Comparison of ENCODE assay signal across 14 cellular contexts in genomic region chr2:45067859-45068642, GRCh38. TPM values are rescaled to one million over a fixed set of nuclear protein-coding genes. Genes with fewer than 3 reads are reported as not detected.
DNase-seq lines count a peak whose midpoint lies in the region; ATAC-seq and TF ChIP-seq lines count a peak whose summit lies in the region.
"Had no signal": no experiment of that assay in that cellular context is flagged by ENCODE, and none has a peak within 500 bp of the region (broad histone marks: within the 10 kb centered on the region; RNA-seq: fewer than 3 reads in every experiment).

No MANE protein-coding gene starts in this region.

- peak; percentile 23 for TF ChIP-seq CTCF in BE2C (IDR thresholded peaks at IDR 0.05; ENCODE audit: low read depth, low read length)
- TF ChIP-seq CTCF in endodermal cell (conservative IDR thresholded peaks at IDR 0.05) = peak; percentile 59

- no peaks in the 10 kb centered on the region for H3K4me1 ChIP-seq in BE2C
- H3K4me1 ChIP-seq in endodermal cell (ENCODE audit: control insufficient read depth, insufficient read depth, low read length) = peaks cover 9% of the 10 kb centered on the region
- H3K4me1 ChIP-seq: spleen had no signal

- peaks cover 28% of the 10 kb centered on the region for H3K27me3 Mint-ChIP-seq in endodermal cell (ENCODE audit: insufficient read depth)

- ATAC-seq in GM18858 (IDR thresholded peaks at IDR 0.05; ENCODE audit: unreplicated experiment) = no peak
- no peak for ATAC-seq in HG03280 (IDR thresholded peaks at IDR 0.05; ENCODE audit: unreplicated experiment)
- ATAC-seq: CD8-positive, alpha-beta T cell had no signal

- no peaks in the 10 kb centered on the region for H3K36me3 ChIP-seq in BE2C
- H3K36me3 ChIP-seq in endodermal cell (ENCODE audit: control insufficient read depth, insufficient read depth, low read length) = no peaks in the 10 kb centered on the region
- H3K36me3 ChIP-seq: spleen had no signal

- WGBS in endodermal cell (ENCODE audit: insufficient coverage in 1 of 2, insufficient read length in 1 of 2), 2 experiments = 78 to 79% methylated on average over 7 of the region's 7 CpGs

- no peaks in the 10 kb centered on the region for H3K36me3 Mint-ChIP-seq in endodermal cell (ENCODE audit: low read depth)
- H3K36me3 Mint-ChIP-seq: activated naive CD4-positive, alpha-beta T cell treated with anti-CD3 and anti-CD28 coated beads, Interleukin-2, amount 10 ng/mL, durations not matched to agents 7 days and 5 days; CD8-positive, alpha-beta T cell had no signal

- H3K4me3 Mint-ChIP-seq in endodermal cell = no peak overlapping the region
- H3K4me3 Mint-ChIP-seq: activated naive CD4-positive, alpha-beta T cell treated with anti-CD3 and anti-CD28 coated beads, Interleukin-2, amount 10 ng/mL, durations not matched to agents 7 days and 5 days; CD8-positive, alpha-beta T cell; dendritic cell treated with granulocyte-macrophage colony-stimulating factor and Interleukin-4, amounts not matched to agents 40 ng/mL and 50 ng/mL, for 4 days had no signal

- no peak overlapping the region for H3K27ac Mint-ChIP-seq in endodermal cell
- H3K27ac Mint-ChIP-seq: activated naive CD4-positive, alpha-beta T cell treated with anti-CD3 and anti-CD28 coated beads, Interleukin-2, amount 10 ng/mL, durations not matched to agents 7 days and 5 days; CD8-positive, alpha-beta T cell; dendritic cell treated with granulocyte-macrophage colony-stimulating factor and Interleukin-4, amounts not matched to agents 40 ng/mL and 50 ng/mL, for 4 days had no signal

- H3K27ac ChIP-seq in endodermal cell (ENCODE audit: low read depth, low read length) = no peak overlapping the region
- H3K27ac ChIP-seq: spleen had no signal

- no peaks in the 10 kb centered on the region for H3K27me3 ChIP-seq in BE2C
- H3K27me3 ChIP-seq in endodermal cell (ENCODE audit: control insufficient read depth, insufficient read depth, low read length, poor library complexity, severe bottlenecking) = no peaks in the 10 kb centered on the region

- H3K9me3 ChIP-seq in BE2C = no peaks in the 10 kb centered on the region
- H3K9me3 ChIP-seq in endodermal cell (ENCODE audit: control insufficient read depth, low read length) = peaks cover 10% of the 10 kb centered on the region
- H3K9me3 ChIP-seq: spleen had no signal

- peak; percentile 25 for DNase-seq in BE2C
- DNase-seq in LHCN-M2 (ENCODE audit: low read depth) = peak; percentile 73
- peak; percentile 85 for DNase-seq in endodermal cell
- DNase-seq in medulla oblongata (ENCODE audit: extremely low spot score) = peak; percentile 16
- DNase-seq in mesenteric fat pad (ENCODE audit: low spot score) = no peak
- DNase-seq in activated T-cell treated with anti-CD3 and anti-CD28 coated beads, Interleukin-2, amount 50 U/mL, for 48 hours = no peak
- DNase-seq: activated CD4-positive, alpha-beta T cell treated with anti-CD3 and anti-CD28 coated beads for 4 hours; activated naive CD4-positive, alpha-beta T cell treated with anti-CD3 and anti-CD28 coated beads, Interleukin-2, amount 10 ng/mL, durations not matched to agents 7 days and 5 days; NCI-H748 treated with DMSO at 0.1 percent for 48 hours; spleen had no signal

- H3K4me3 ChIP-seq in BE2C (ENCODE audit: low read depth, low read length) (no peak overlapping the region), endodermal cell (ENCODE audit: low read length) (peak overlapping the region; percentile 55)
- H3K4me3 ChIP-seq: spleen had no signal

- no peak overlapping the region for H3K9ac ChIP-seq in endodermal cell (ENCODE audit: extremely low read depth, low read length, poor library complexity, severe bottlenecking)

- H3K4me1 Mint-ChIP-seq in endodermal cell = peaks cover 31% of the 10 kb centered on the region
- H3K4me1 Mint-ChIP-seq: activated naive CD4-positive, alpha-beta T cell treated with anti-CD3 and anti-CD28 coated beads, Interleukin-2, amount 10 ng/mL, durations not matched to agents 7 days and 5 days had no signal

- H3K9me3 Mint-ChIP-seq in endodermal cell = peaks cover 2% of the 10 kb centered on the region
- H3K9me3 Mint-ChIP-seq: activated naive CD4-positive, alpha-beta T cell treated with anti-CD3 and anti-CD28 coated beads, Interleukin-2, amount 10 ng/mL, durations not matched to agents 7 days and 5 days; CD8-positive, alpha-beta T cell; dendritic cell treated with granulocyte-macrophage colony-stimulating factor and Interleukin-4, amounts not matched to agents 40 ng/mL and 50 ng/mL, for 4 days had no signal

RNA-seq across cellular contexts. Expression of gene SIX2, which starts 58.8 kb away (rescaled TPM):
- not detected for polyA plus RNA-seq in BE2C (2012; ENCODE audit: insufficient read depth, insufficient read length, low read depth)
- total RNA-seq in LHCN-M2 (2014; rRNA removed) = 55.6 and 65.7 TPM in 2 replicates
- 44.5 TPM for polyA plus RNA-seq in LHCN-M2 (2012)
- total RNA-seq in endodermal cell = not detected
- 1.8 TPM for polyA plus RNA-seq in endodermal cell (2013, experiment 1 of 2)
- polyA plus RNA-seq in endodermal cell (2013, experiment 2 of 2) = 1.4 TPM
- total RNA-seq in mesenteric fat pad = 2.3 TPM
- total RNA-seq: CD8-positive, alpha-beta T cell had no signal

Comparison
In these comparisons a context has a peak if more than half of its experiments do, and no peak if none do; other contexts are left out.
1. DNase-seq: peak in BE2C (single experiment), LHCN-M2 (single experiment), endodermal cell (single experiment) and medulla oblongata (single experiment); none in mesenteric fat pad (single experiment) and activated T-cell treated with anti-CD3 and anti-CD28 coated beads, Interleukin-2, amount 50 U/mL, for 48 hours (0 of 2).
2. RNA of gene SIX2, which starts 58.8 kb away (total RNA-seq): 55.6 to 65.7 TPM in LHCN-M2; 2.3 TPM in mesenteric fat pad (single experiment) and not detected in endodermal cell; every median in the first group is over 10 times any median in the second.